ENCODE assay signal across 8 cellular contexts in genomic region chr16:48385272-48385953, GRCh38. TPM values are rescaled to one million over a fixed set of nuclear protein-coding genes. Genes with fewer than 3 reads are reported as not detected.
DNase-seq lines count a peak whose midpoint lies in the region; ATAC-seq, FAIRE-seq and TF ChIP-seq lines count a peak whose summit lies in the region.

A gene with protein sequence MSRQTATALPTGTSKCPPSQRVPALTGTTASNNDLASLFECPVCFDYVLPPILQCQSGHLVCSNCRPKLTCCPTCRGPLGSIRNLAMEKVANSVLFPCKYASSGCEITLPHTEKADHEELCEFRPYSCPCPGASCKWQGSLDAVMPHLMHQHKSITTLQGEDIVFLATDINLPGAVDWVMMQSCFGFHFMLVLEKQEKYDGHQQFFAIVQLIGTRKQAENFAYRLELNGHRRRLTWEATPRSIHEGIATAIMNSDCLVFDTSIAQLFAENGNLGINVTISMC (minus strand): TSS chr16:48385413. CDS start chr16:48362428, 22,985 bp downstream.

- peak; percentile 61; the same call in 1 of the 2 replicates for TF ChIP-seq RAD21 in HepG2 (CRISPR knock-in tag; IDR thresholded peaks at IDR 0.05)

- WGBS in HepG2 (ENCODE audit: low lambda C conversion rate) = 4% methylated on average over 32 of the region's 96 CpGs

- H3K36me3 Mint-ChIP-seq in activated CD4-positive, alpha-beta T cell treated with anti-CD3 and anti-CD28 coated beads, Interleukin-2, amount 10 ng/mL, durations not matched to agents 7 days and 5 days (ENCODE audit: low read depth) = peaks cover 5% of the 10 kb centered on the region

- H3K27me3 Mint-ChIP-seq in activated CD4-positive, alpha-beta T cell treated with anti-CD3 and anti-CD28 coated beads, Interleukin-2, amount 10 ng/mL, durations not matched to agents 7 days and 5 days = no peaks in the 10 kb centered on the region

- peak; percentile 86 to 94 for TF ChIP-seq POLR2A in HepG2 (IDR thresholded peaks at IDR 0.05; ENCODE audit: insufficient read depth in 1 of 2, low read depth in 2 of 2, low read length in 2 of 2)

- in situ Hi-C loops in HepG2 (cut with HindIII; ENCODE audit: extremely low pct_ligation_motif_present, low pct_unique_long_range_greater_than_20kb) = no loop called here

- DNase-seq in AG04449 (ENCODE audit: low read depth, low spot score) (no peak), NCI-H526 (lab: John Stamatoyannopoulos, UW) (peak; percentile 12 to 85), dedifferentiated amniotic fluid mesenchymal stem cell (ENCODE audit: extremely low spot score) (peak; percentile 70), HepG2 (ENCODE audit: low spot score) (peak; percentile 71)
- DNase-seq in activated CD4-positive, alpha-beta T cell treated with anti-CD3 and anti-CD28 coated beads, Interleukin-2, amount 10 ng/mL, durations not matched to agents 7 days and 5 days = peak; percentile 83
- peak; percentile 78 to 89 for DNase-seq in stimulated activated CD4-positive, alpha-beta T cell treated with anti-CD3 and anti-CD28 coated beads, Interleukin-2, amount 100 ng/mL, for 48 hours

- CTCF ChIA-PET in AG04449 (lab: Yijun Ruan, JAX) (interaction anchor here (1.0 to 2.4 kb wide), 5 partner anchors 10 to 245 kb away, joined by 3 to 13 read pairs (median 3); no protein-coding TSS in a partner anchor), HepG2 (lab: Yijun Ruan, JAX; ENCODE audit: low intra/inter-chr PET ratio, low total read pairs) (no interaction called here)
- CTCF ChIA-PET in activated CD4-positive, alpha-beta T cell treated with anti-CD3 and anti-CD28 coated beads, Interleukin-2, amount 10 ng/mL, durations not matched to agents 7 days and 5 days (lab: Charles Lee) = interaction anchor here (0.7 to 3.2 kb wide), 3 partner anchors 8 to 238 kb away, joined by 3 to 12 read pairs (median 3); no protein-coding TSS in a partner anchor

- peak within 1 kb of the TSS; percentile 94 for H3K27ac Mint-ChIP-seq in activated CD4-positive, alpha-beta T cell treated with anti-CD3 and anti-CD28 coated beads, Interleukin-2, amount 10 ng/mL, durations not matched to agents 7 days and 5 days

- ATAC-seq in GM18861 (IDR thresholded peaks at IDR 0.05; ENCODE audit: unreplicated experiment) (peak; percentile 42), HG03095 (IDR thresholded peaks at IDR 0.05; ENCODE audit: unreplicated experiment) (peak; percentile 53), HepG2 (peak; percentile 69)

- H3K4me1 ChIP-seq in HepG2 (ENCODE audit: insufficient read depth, low read length) = peaks cover 53% of the 10 kb centered on the region

- peak within 1 kb of the TSS; percentile 92 for H3K27ac ChIP-seq in HepG2 (ENCODE audit: extremely low read length, insufficient read depth, low read length)

- peak within 1 kb of the TSS; percentile 98 for H3K9ac ChIP-seq in HepG2 (ENCODE audit: insufficient read depth, low read depth, low read length)

- H3K4me2 ChIP-seq in HepG2 (ENCODE audit: low read depth, low read length) = peak within 1 kb of the TSS; percentile 95

- FAIRE-seq in HepG2 (lab: Jason Lieb, UNC) = no peak

- TF ChIP-seq CTCF in AG04449 (IDR thresholded peaks at IDR 0.05; ENCODE audit: insufficient read depth, low read length, missing control alignments) = no peak
- TF ChIP-seq CTCF in HepG2 (CRISPR knock-in tag; IDR thresholded peaks at IDR 0.05) = 0 out of 2 replicates have a peak, but pooled peaks have one; percentile 19

- H3K4me1 Mint-ChIP-seq in activated CD4-positive, alpha-beta T cell treated with anti-CD3 and anti-CD28 coated beads, Interleukin-2, amount 10 ng/mL, durations not matched to agents 7 days and 5 days = peaks cover 22% of the 10 kb centered on the region

- POLR2A ChIA-PET in AG04449 (lab: Yijun Ruan, JAX) (interaction anchor here (0.6 to 1.1 kb wide), 10 partner anchors 14 to 238 kb away, joined by 3 to 5 read pairs (median 3); no protein-coding TSS in a partner anchor), HepG2 (lab: Yijun Ruan, JAX) (interaction anchor here (0.8 to 4.6 kb wide), 13 partner anchors 9 to 238 kb away, joined by 3 to 80 read pairs (median 6); partner anchors contain the start of gene LONP2)
- POLR2A ChIA-PET in activated CD4-positive, alpha-beta T cell treated with anti-CD3 and anti-CD28 coated beads, Interleukin-2, amount 10 ng/mL, durations not matched to agents 7 days and 5 days (lab: Charles Lee) = no interaction called here

- H3K4me3 ChIP-seq in AG04449 (ENCODE audit: low read depth, low read length) (peak within 1 kb of the TSS; percentile 80), HepG2 (replicated peaks in 1 of 3; ENCODE audit: insufficient read depth in 1 of 3, low read depth in 2 of 3, low read length in 3 of 3) (peak within 1 kb of the TSS; percentile 85 to 91 (median 85))

- intact Hi-C loops in HepG2 (cut with micrococcal nuclease; ENCODE audit: unreplicated experiment) = loop anchor here (1.0 to 2.0 kb wide), 2 partner anchors 19 to 57 kb away; no protein-coding TSS in a partner anchor

- H3K9me3 ChIP-seq in HepG2 (ENCODE audit: low read length) = no peaks in the 10 kb centered on the region

- H3K79me2 ChIP-seq in HepG2 (ENCODE audit: insufficient read depth, low read length) = peaks cover 40% of the 10 kb centered on the region

- TF ChIP-seq EP300 in HepG2 (IDR thresholded peaks at IDR 0.05; ENCODE audit: low read depth in 2 of 2, low read length in 2 of 2) = no peak; a peak in 1 of 4 replicates
- TF ChIP-seq EP300 in HepG2 (CRISPR knock-in tag; IDR thresholded peaks at IDR 0.05; ENCODE audit: borderline replicate concordance) = no peak

- peak within 1 kb of the TSS; percentile 99 for H3K4me3 Mint-ChIP-seq in activated CD4-positive, alpha-beta T cell treated with anti-CD3 and anti-CD28 coated beads, Interleukin-2, amount 10 ng/mL, durations not matched to agents 7 days and 5 days

- H3K27me3 ChIP-seq in HepG2 (ENCODE audit: control insufficient read depth in 1 of 2, insufficient read depth in 2 of 2, low read length in 2 of 2) = no peaks in the 10 kb centered on the region; a peak in 2 of 5 replicates

- H3K9me3 Mint-ChIP-seq in activated CD4-positive, alpha-beta T cell treated with anti-CD3 and anti-CD28 coated beads, Interleukin-2, amount 10 ng/mL, durations not matched to agents 7 days and 5 days = no peaks in the 10 kb centered on the region

- TSS peak; percentile 83 for BruUV-seq in HepG2 (replicated peaks; lab: Mats Ljungman, UMichigan)

- H2AFZ ChIP-seq in HepG2 (ENCODE audit: low read length) = no peak within 1 kb of the TSS

- H3K36me3 ChIP-seq in HepG2 (replicated peaks in 1 of 2; ENCODE audit: control insufficient read depth in 1 of 2, insufficient read depth in 2 of 2, low read length in 2 of 2) = no peaks in the 10 kb centered on the region

- H4K20me1 ChIP-seq in HepG2 (ENCODE audit: insufficient read depth, low read length) = peaks cover 34% of the 10 kb centered on the region

TF ChIP-seq in HepG2, 621 proteins besides CTCF, POLR2A, EP300 and RAD21 (continues in another document):
- TF ChIP-seq, protein P1, sequence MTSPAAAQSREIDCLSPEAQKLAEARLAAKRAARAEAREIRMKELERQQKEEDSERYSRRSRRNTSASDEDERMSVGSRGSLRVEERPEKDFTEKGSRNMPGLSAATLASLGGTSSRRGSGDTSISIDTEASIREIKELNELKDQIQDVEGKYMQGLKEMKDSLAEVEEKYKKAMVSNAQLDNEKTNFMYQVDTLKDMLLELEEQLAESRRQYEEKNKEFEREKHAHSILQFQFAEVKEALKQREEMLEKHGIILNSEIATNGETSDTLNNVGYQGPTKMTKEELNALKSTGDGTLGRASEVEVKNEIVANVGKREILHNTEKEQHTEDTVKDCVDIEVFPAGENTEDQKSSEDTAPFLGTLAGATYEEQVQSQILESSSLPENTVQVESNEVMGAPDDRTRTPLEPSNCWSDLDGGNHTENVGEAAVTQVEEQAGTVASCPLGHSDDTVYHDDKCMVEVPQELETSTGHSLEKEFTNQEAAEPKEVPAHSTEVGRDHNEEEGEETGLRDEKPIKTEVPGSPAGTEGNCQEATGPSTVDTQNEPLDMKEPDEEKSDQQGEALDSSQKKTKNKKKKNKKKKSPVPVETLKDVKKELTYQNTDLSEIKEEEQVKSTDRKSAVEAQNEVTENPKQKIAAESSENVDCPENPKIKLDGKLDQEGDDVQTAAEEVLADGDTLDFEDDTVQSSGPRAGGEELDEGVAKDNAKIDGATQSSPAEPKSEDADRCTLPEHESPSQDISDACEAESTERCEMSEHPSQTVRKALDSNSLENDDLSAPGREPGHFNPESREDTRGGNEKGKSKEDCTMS (CRISPR knock-in tag; conservative IDR thresholded peaks at IDR 0.05) = no peak
- TF ChIP-seq KDM6A (CRISPR knock-in tag; IDR thresholded peaks at IDR 0.05; ENCODE audit: low read depth) = no peak
- TF ChIP-seq YEATS4 (CRISPR knock-in tag; IDR thresholded peaks at IDR 0.05; ENCODE audit: borderline replicate concordance) = peak; percentile 96

RNA-seq across cellular contexts. Expression of the gene that starts here (rescaled TPM):
- total RNA-seq in activated CD4-positive, alpha-beta T cell treated with anti-CD3 and anti-CD28 coated beads, Interleukin-2, amount 10 ng/mL, durations not matched to agents 7 days and 5 days = 10 to 100 TPM; 13.5 to 13.7 TPM
- 27.9 and 28.6 TPM in 2 replicates for total RNA-seq in HepG2 (2016; rRNA removed; fragmentation: Illumina TruSeq; extraction: Trizol)
- total RNA-seq in HepG2 (2016; cell fraction: cytosol; rRNA removed; fragmentation: Illumina TruSeq; extraction: Trizol; ENCODE audit: low read depth) = 12.9 and 14.7 TPM in 2 replicates
- 27.3 TPM in 2 replicates for total RNA-seq in HepG2 (2016; cell fraction: insoluble cytoplasmic fraction; rRNA removed; fragmentation: Illumina TruSeq; extraction: Trizol)
- 34.8 and 35.5 TPM in 2 replicates for total RNA-seq in HepG2 (2016; cell fraction: membrane; rRNA removed; fragmentation: Illumina TruSeq; extraction: Trizol)
- total RNA-seq in HepG2 (2016; cell fraction: nucleus; rRNA removed; fragmentation: Illumina TruSeq; extraction: Trizol) = 31.3 and 31.4 TPM in 2 replicates
- 15.4 and 16.0 TPM in 2 replicates for polyA plus RNA-seq in HepG2 (2011; rRNA removed)
- polyA plus RNA-seq in HepG2 (2011; cell fraction: cytosol; rRNA removed) = 12.9 and 14.9 TPM in 2 replicates
- polyA plus RNA-seq in HepG2 (2011; cell fraction: nucleus; rRNA removed) = 15.0 and 21.0 TPM in 2 replicates
- 22.2 and 25.1 TPM in 2 replicates for polyA plus RNA-seq in HepG2 (2012)
- polyA plus RNA-seq in HepG2 (2016; cell fraction: cytosol; fragmentation: Illumina TruSeq; extraction: Trizol; ENCODE audit: low read depth) = 7.5 TPM in 2 replicates
- polyA plus RNA-seq in HepG2 (2016; cell fraction: insoluble cytoplasmic fraction; fragmentation: Illumina TruSeq; extraction: Trizol; ENCODE audit: low read depth) = 29.2 and 30.6 TPM in 2 replicates
- polyA plus RNA-seq in HepG2 (2016; cell fraction: membrane; fragmentation: Illumina TruSeq; extraction: Trizol; ENCODE audit: low read depth) = 18.6 and 19.2 TPM in 2 replicates
- polyA plus RNA-seq in HepG2 (2016; cell fraction: nucleus; fragmentation: Illumina TruSeq; extraction: Trizol; ENCODE audit: insufficient read depth, low read depth) = 36.1 and 41.1 TPM in 2 replicates
- 34.2 and 46.5 TPM in 2 replicates for polyA minus RNA-seq in HepG2 (2011; rRNA and poly(A)+ RNA removed; ENCODE audit: low replicate concordance)
- 16.2 and 16.6 TPM in 2 replicates for polyA minus RNA-seq in HepG2 (2011; cell fraction: cytosol; rRNA and poly(A)+ RNA removed)
- 47.6 and 57.8 TPM in 2 replicates for polyA minus RNA-seq in HepG2 (2011; cell fraction: nucleus; rRNA and poly(A)+ RNA removed)
